ENCODE assay signal across 14 cellular contexts in the genomic region with DNA sequence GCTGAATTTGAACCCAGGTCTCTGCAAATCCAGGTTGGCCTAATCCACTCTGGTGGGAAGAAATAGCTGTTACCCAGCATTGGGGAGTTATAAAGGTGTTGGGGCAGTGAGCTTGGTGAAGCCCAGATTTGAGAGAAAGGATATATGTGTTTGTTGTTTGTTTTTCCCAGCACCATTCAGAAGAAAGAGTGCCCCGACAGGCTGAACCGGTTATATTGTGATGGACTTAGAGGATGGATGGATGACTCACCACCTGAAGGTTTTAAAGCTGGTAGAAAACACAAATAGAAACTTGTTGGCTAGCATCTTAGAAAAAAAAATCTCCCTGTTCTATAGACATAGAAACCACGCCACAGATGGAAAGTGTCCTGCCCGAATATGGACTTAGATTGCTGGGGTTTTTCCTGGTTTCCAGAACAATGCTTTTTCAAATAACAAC.
A peak's percentile ranks its signal among the peaks of the same experiment; 100 is the strongest.
DNase-seq lines count a peak whose midpoint lies in the region; ATAC-seq and TF ChIP-seq lines count a peak whose summit lies in the region.
"Had no signal": no experiment of that assay in that cellular context is flagged by ENCODE, and none has a peak within 500 bp of the region (broad histone marks: within the 10 kb centered on the region; RNA-seq: fewer than 3 reads in every experiment).

No MANE protein-coding gene starts in this region.

- H3K9me3 ChIP-seq in body of pancreas: no peaks in the 10 kb centered on the region
- no peaks in the 10 kb centered on the region for H3K9me3 ChIP-seq in left lung
- no peaks in the 10 kb centered on the region for H3K9me3 ChIP-seq in effector memory CD4-positive, alpha-beta T cell (ENCODE audit: control insufficient read depth, low read length)
- H3K9me3 ChIP-seq: upper lobe of left lung had no signal

- intact Hi-C loops in body of pancreas (cut with DNase I): no loop called here
- intact Hi-C loops in left lung (cut with DNase I): no loop called here

- H3K36me3 ChIP-seq in body of pancreas (replicated peaks in 1 of 2; ENCODE audit: insufficient read depth in 1 of 2, low read depth in 2 of 2) (no peaks in the 10 kb centered on the region), left lung (no peaks in the 10 kb centered on the region)
- no peaks in the 10 kb centered on the region for H3K36me3 ChIP-seq in effector memory CD4-positive, alpha-beta T cell (ENCODE audit: control insufficient read depth, insufficient read depth, low read length)
- H3K36me3 ChIP-seq: cardiac muscle cell, upper lobe of left lung had no signal

- TF ChIP-seq CTCF in body of pancreas (IDR thresholded peaks at IDR 0.05) (no peak), left lung (IDR thresholded peaks at IDR 0.05) (no peak)

- no peak for ATAC-seq in body of pancreas
- ATAC-seq in left lung: peak; percentile 60
- no peak for ATAC-seq in GM18517 (IDR thresholded peaks at IDR 0.05; ENCODE audit: unreplicated experiment)
- ATAC-seq: natural killer cell treated with Interleukin-12 subunit alpha and Interleukin-12 subunit beta and Interleukin-15 and Interleukin-18, amount 100 ng/mL, for 72 hours had no signal

- DNase-seq in COLO829 (ENCODE audit: low spot score) (peak; percentile 39), M059J (ENCODE audit: low read depth) (peak; percentile 24), body of pancreas (peak; percentile 48 to 83 (median 65)), left lung (no peak), GOT3 (lab: John Stamatoyannopoulos, UW) (no peak)
- DNase-seq in stimulated activated CD4-positive, alpha-beta T cell treated with anti-CD3 and anti-CD28 coated beads, Interleukin-15, amount 100 ng/mL, for 24 hours: no peak
- no peak for DNase-seq in effector memory CD4-positive, alpha-beta T cell
- DNase-seq: activated CD4-positive, alpha-beta T cell treated with anti-CD3 and anti-CD28 coated beads, Interleukin-2, amount 50 U/mL, for 1 hour; activated gamma-delta T cell treated with Interleukin-2 at 50 U/mL for 16 hours; DND-41 had no signal

- TF ChIP-seq POLR2A in body of pancreas (IDR thresholded peaks at IDR 0.05): no peak

- 15 to 23% methylated on average over 4 of the region's 4 CpGs for WGBS in body of pancreas, 2 donors

- H3K27ac ChIP-seq in body of pancreas: no peak overlapping the region
- H3K27ac ChIP-seq in left lung: no peak overlapping the region
- no peak overlapping the region for H3K27ac ChIP-seq in effector memory CD4-positive, alpha-beta T cell (ENCODE audit: insufficient read depth, low read length, poor library complexity, severe bottlenecking)
- H3K27ac ChIP-seq: cardiac muscle cell, upper lobe of left lung had no signal

- H3K4me1 ChIP-seq in body of pancreas: peaks cover 9% of the 10 kb centered on the region
- no peaks in the 10 kb centered on the region for H3K4me1 ChIP-seq in left lung
- H3K4me1 ChIP-seq in effector memory CD4-positive, alpha-beta T cell (ENCODE audit: control insufficient read depth, insufficient read depth, low read length, poor library complexity, severe bottlenecking): no peaks in the 10 kb centered on the region
- H3K4me1 ChIP-seq: upper lobe of left lung had no signal

- H3K4me3 ChIP-seq in body of pancreas (no peak overlapping the region), left lung (no peak overlapping the region)
- no peak overlapping the region for H3K4me3 ChIP-seq in effector memory CD4-positive, alpha-beta T cell (ENCODE audit: insufficient read depth, low read depth, low read length, poor library complexity, severe bottlenecking)
- H3K4me3 ChIP-seq: cardiac muscle cell, upper lobe of left lung had no signal

- H3K27me3 ChIP-seq in body of pancreas (no peaks in the 10 kb centered on the region), left lung (peaks cover 0 to 11% of the 10 kb centered on the region in 2 donors)
- peaks cover 4% of the 10 kb centered on the region for H3K27me3 ChIP-seq in effector memory CD4-positive, alpha-beta T cell (replicated peaks; ENCODE audit: control insufficient read depth, insufficient read depth, low read length, poor library complexity, severe bottlenecking)
- H3K27me3 ChIP-seq: cardiac muscle cell, upper lobe of left lung had no signal

Comparison
In these comparisons a context has a peak if more than half of its experiments do, and no peak if none do; other contexts are left out.
1. DNase-seq: peak in COLO829 (single experiment), M059J (single experiment) and body of pancreas (4 of 4); none in left lung (0 of 2), stimulated activated CD4-positive, alpha-beta T cell treated with anti-CD3 and anti-CD28 coated beads, Interleukin-15, amount 100 ng/mL, for 24 hours (single experiment), effector memory CD4-positive, alpha-beta T cell (0 of 3) and GOT3 (single experiment).